In the genomic region with DNA sequence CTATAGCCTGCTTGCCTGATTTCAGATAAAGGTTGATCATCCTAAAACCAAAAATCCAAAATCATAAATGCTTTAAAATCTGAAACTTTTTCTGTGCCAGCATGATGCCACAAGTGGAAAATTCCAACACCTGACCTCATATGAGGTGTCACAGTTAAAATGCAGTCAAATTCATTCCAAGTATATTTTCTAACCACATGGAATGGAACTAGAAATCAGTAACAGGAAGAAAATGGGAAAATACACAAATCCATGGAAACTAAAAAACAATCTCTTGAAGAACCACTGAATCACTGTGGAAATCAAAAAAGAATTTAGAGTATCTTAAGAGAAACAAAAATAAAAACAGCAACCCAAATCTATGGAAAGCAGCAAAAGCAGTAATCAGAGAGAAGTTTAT, we compare ENCODE assay signal across 25 cellular contexts.
"Had no signal": no experiment of that assay in that cellular context is flagged by ENCODE, and none has a peak within 500 bp of the region (broad histone marks: within the 10 kb centered on the region; RNA-seq: fewer than 3 reads in every experiment).

No MANE protein-coding gene starts in this region.

- H3K9me3 ChIP-seq: pancreas, psoas muscle, tibial nerve, uterus had no signal

- ATAC-seq: activated CD4-positive, CD25-positive, alpha-beta regulatory T cell treated with anti-CD3 and anti-CD28 coated beads, Interleukin-2, amount 50 U/mL, for 24 hours; activated CD8-positive, alpha-beta T cell treated with anti-CD3 and anti-CD28 coated beads for 36 hours; left ventricle myocardium superior; natural killer cell; pancreas; psoas muscle; right cardiac atrium; stimulated activated effector memory CD8-positive, alpha-beta T cell treated with anti-CD3 and anti-CD28 coated beads, Interleukin-12 subunit alpha, Interleukin-12 subunit beta, amount 100 ng/mL, for 72 hours; stimulated activated naive CD8-positive, alpha-beta T cell treated with anti-CD3 and anti-CD28 coated beads, Interleukin-15, amount 100 ng/mL, for 72 hours; T-cell had no signal

- H3K36me3 ChIP-seq: pancreas, tibial nerve, uterus had no signal

- DNase-seq: activated CD4-positive, alpha-beta T cell treated with anti-CD3 and anti-CD28 coated beads, Interleukin-2, amount 10 ng/mL, durations not matched to agents 24 days and 14 days; activated CD8-positive, alpha-beta T cell treated with anti-CD3 and anti-CD28 coated beads for 36 hours; activated gamma-delta T cell; activated naive CD4-positive, alpha-beta T cell treated with anti-CD3 and anti-CD28 coated beads, Interleukin-2, amount 50 U/mL, for 16 hours; anterior cingulate cortex; cortex of kidney; foreskin fibroblast; immature natural killer cell; left ventricle myocardium superior; mammary epithelial cell; midbrain; natural killer cell; pancreas; psoas muscle; right cardiac atrium; stimulated activated CD4-positive, alpha-beta T cell treated with anti-CD3 and anti-CD28 coated beads, Interleukin-2, amount 100 ng/mL, for 24 hours; stimulated activated naive CD8-positive, alpha-beta T cell treated with anti-CD3 and anti-CD28 coated beads, Interleukin-15, amount 100 ng/mL, for 72 hours; T-cell; uterus had no signal

- H3K27me3 ChIP-seq: tibial nerve, uterus had no signal

- H3K27ac ChIP-seq: epithelial cell of prostate, pancreas, psoas muscle, tibial nerve, uterus, VCaP had no signal

- H3K4me1 ChIP-seq: pancreas, psoas muscle, tibial nerve, uterus had no signal

- H3K4me3 ChIP-seq: pancreas, psoas muscle, tibial nerve, uterus had no signal

- FAIRE-seq: bronchial epithelial cell, pancreas had no signal
